ENCODE assay signal across 8 cellular contexts in genomic region chr1:202283379-202283844, GRCh38. TPM values are rescaled to one million over a fixed set of nuclear protein-coding genes. Genes with fewer than 3 reads are reported as not detected.
DNase-seq lines count a peak whose midpoint lies in the region; ATAC-seq and TF ChIP-seq lines count a peak whose summit lies in the region.

No MANE protein-coding gene starts in this region.

- no peaks in the 10 kb centered on the region; the same call in 1 of the 2 replicates for H3K4me1 ChIP-seq in Panc1 (ENCODE audit: control insufficient read depth, insufficient read depth, low read length)

- H3K36me3 ChIP-seq in Panc1 (ENCODE audit: control insufficient read depth, insufficient read depth, low read length): no peaks in the 10 kb centered on the region

- H3K9me3 ChIP-seq in Panc1 (ENCODE audit: control insufficient read depth, insufficient read depth, low read depth, low read length): no peaks in the 10 kb centered on the region

- no peak overlapping the region for H3K27ac ChIP-seq in Panc1 (ENCODE audit: low read length)

- in situ Hi-C loops in Panc1 (cut with HindIII; ENCODE audit: low pct_unique_long_range_greater_than_20kb, low sequenced_read_pairs): no loop called here

- peak; percentile 57 for ATAC-seq in Panc1
- no peak for ATAC-seq in HG02623 (IDR thresholded peaks at IDR 0.05; ENCODE audit: unreplicated experiment)
- ATAC-seq in HG03342 (IDR thresholded peaks at IDR 0.05; ENCODE audit: unreplicated experiment): no peak
- ATAC-seq in GM18505 (IDR thresholded peaks at IDR 0.05; ENCODE audit: unreplicated experiment): no peak

- POLR2A ChIA-PET in AG04449 (lab: Yijun Ruan, JAX): interaction anchor here (1.6 to 1.8 kb wide), 2 partner anchors 8 to 48 kb away, joined by 5 to 8 read pairs; no protein-coding TSS in a partner anchor
- POLR2A ChIA-PET in Panc1 (lab: Charles Lee): no interaction called here

- no peak for TF ChIP-seq CTCF in AG04449 (IDR thresholded peaks at IDR 0.05; ENCODE audit: insufficient read depth, low read length, missing control alignments)
- TF ChIP-seq CTCF in Panc1 (IDR thresholded peaks at IDR 0.05): no peak
- TF ChIP-seq CTCF in fibroblast of pulmonary artery (IDR thresholded peaks at IDR 0.05; ENCODE audit: low read length, missing control alignments): no peak

- H3K27me3 ChIP-seq in Panc1 (ENCODE audit: control insufficient read depth, insufficient read depth, low read length): peaks cover 9% of the 10 kb centered on the region

- no TSS peak for BruUV-seq in Panc1 (replicated peaks; lab: Mats Ljungman, UMichigan)

- intact Hi-C loops in Panc1 (cut with micrococcal nuclease; ENCODE audit: unreplicated experiment): no loop called here

- CTCF ChIA-PET in AG04449 (lab: Yijun Ruan, JAX) (interaction anchor here (0.8 to 3.0 kb wide), 5 partner anchors 8 to 94 kb away, joined by 3 to 13 read pairs (median 4); partner anchors contain the start of gene LGR6), Panc1 (lab: Charles Lee) (no interaction called here)

- no peak overlapping the region for H3K4me3 ChIP-seq in AG04449 (ENCODE audit: low read depth, low read length)
- no peak overlapping the region for H3K4me3 ChIP-seq in Panc1 (ENCODE audit: low read depth in 2 of 2, low read length in 2 of 2)
- H3K4me3 ChIP-seq in fibroblast of pulmonary artery (replicated peaks; ENCODE audit: low read depth, low read length): no peak overlapping the region

- TF ChIP-seq POLR2A in GM18505 (IDR thresholded peaks at IDR 0.05; ENCODE audit: borderline replicate concordance, extremely low read depth, insufficient read depth, insufficient read length): no peak

- DNase-seq in AG04449 (ENCODE audit: low read depth, low spot score): peak; percentile 40
- DNase-seq in HS-27A (ENCODE audit: low read depth): peak; percentile 24
- DNase-seq in Panc1 (ENCODE audit: low read depth, low spot score): no peak
- peak; percentile 67 for DNase-seq in fibroblast of pulmonary artery (ENCODE audit: low read depth)
- DNase-seq in hippocampal formation (lab: John Stamatoyannopoulos, UW): no peak

RNA-seq across cellular contexts. Expression of gene UBE2T, which starts 58.3 kb away (rescaled TPM):
- total RNA-seq in Panc1 (2021; ENCODE audit: unreplicated experiment): 67.8 TPM
- polyA plus RNA-seq in Panc1 (2012; ENCODE audit: insufficient read length): 36.8 TPM

Comparison
In these comparisons a context has a peak if more than half of its experiments do, and no peak if none do; other contexts are left out.
1. DNase-seq: peak in AG04449 (single experiment), HS-27A (single experiment) and fibroblast of pulmonary artery (single experiment); none in Panc1 (single experiment) and hippocampal formation (0 of 2).